Comparison of ENCODE assay signal across 8 cellular contexts in genomic region chr2:43169091-43169936, GRCh38. TPM values are rescaled to one million over a fixed set of nuclear protein-coding genes. Genes with fewer than 3 reads are reported as not detected.
DNase-seq lines count a peak whose midpoint lies in the region; ATAC-seq and TF ChIP-seq lines count a peak whose summit lies in the region.
"Had no signal": no experiment of that assay in that cellular context is flagged by ENCODE, and none has a peak within 500 bp of the region (broad histone marks: within the 10 kb centered on the region; RNA-seq: fewer than 3 reads in every experiment).

No MANE protein-coding gene starts in this region.

- DNase-seq in KG1 (lab: John Stamatoyannopoulos, UW): peak; percentile 87
- DNase-seq in adrenal gland: peak in 4 of 7 donors; percentile 19 to 66 (median 44)
- DNase-seq in lung microvascular endothelial cell (ENCODE audit: low read depth in 2 of 2): peak; percentile 46 to 94
- DNase-seq in uterus: peak in 1 of 2 donors; percentile 48
- DNase-seq in NCI-H69 (lab: John Stamatoyannopoulos, UW): no peak
- no peak for DNase-seq in pons (ENCODE audit: low spot score)

- TF ChIP-seq CTCF in adrenal gland (IDR thresholded peaks at IDR 0.05) (no peak), uterus (IDR thresholded peaks at IDR 0.05) (no peak)

- 61 to 73% (median 66%) methylated on average over 21 to 24 of the region's 24 CpGs for WGBS in adrenal gland, 4 donors

- H3K36me3 ChIP-seq in adrenal gland (replicated peaks in 1 of 2) (no peaks in the 10 kb centered on the region), uterus (no peaks in the 10 kb centered on the region)

- H3K9me3 ChIP-seq in adrenal gland (replicated peaks in 1 of 3) (no peaks in the 10 kb centered on the region), uterus (no peaks in the 10 kb centered on the region)

- H3K4me3 ChIP-seq in adrenal gland (no peak overlapping the region), uterus (no peak overlapping the region)
- H3K4me3 ChIP-seq: SK-N-MC had no signal

- H3K27me3 ChIP-seq in adrenal gland (no peaks in the 10 kb centered on the region), uterus (no peaks in the 10 kb centered on the region)

- ATAC-seq in GM19372 (IDR thresholded peaks at IDR 0.05; ENCODE audit: low read depth, unreplicated experiment): peak; percentile 46

- TF ChIP-seq POLR2A in adrenal gland (IDR thresholded peaks at IDR 0.05) (no peak), uterus (IDR thresholded peaks at IDR 0.05) (no peak)

- intact Hi-C loops in adrenal gland (cut with DNase I): no loop called here
- intact Hi-C loops in uterus (cut with DNase I; ENCODE audit: low total_unique reads): no loop called here

- H3K27ac ChIP-seq in adrenal gland (peak overlapping the region in 3 of 5 donors; percentile 20 to 72 (median 54)), uterus (peak overlapping the region; percentile 42 to 72)
- H3K27ac ChIP-seq: SK-N-MC had no signal

- peaks cover 11 to 33% of the 10 kb centered on the region in 2 donors for H3K4me1 ChIP-seq in adrenal gland (replicated peaks in 1 of 2)
- H3K4me1 ChIP-seq in uterus: no peaks in the 10 kb centered on the region

RNA-seq across cellular contexts. Expression of gene ZFP36L2, which starts 57.1 kb away (rescaled TPM):
- total RNA-seq in adrenal gland (100 to 1,000 TPM in 5 of 8 donors, 10 to 100 TPM in 3; 46.2 to 333 (median 111) TPM), lung microvascular endothelial cell (7.7 and 11.8 TPM in 2 replicates), uterus (100 to 1,000 TPM in 1 of 4 donors, 10 to 100 TPM in 3; 18.2 to 209 (median 67.2) TPM)
- polyA plus RNA-seq in adrenal gland: 100 to 1,000 TPM in 2 of 3 donors, 10 to 100 TPM in 1; 29.2 to 159 (median 105) TPM

Comparison
In these comparisons a context has a peak if more than half of its experiments do, and no peak if none do; other contexts are left out.
1. DNase-seq: peak in KG1 (single experiment), adrenal gland (4 of 7) and lung microvascular endothelial cell (2 of 2); none in NCI-H69 (single experiment) and pons (single experiment).